In genomic region chr5:58938568-58939424, GRCh38 we compare ENCODE assay signal across 23 cellular contexts.
DNase-seq lines count a peak whose midpoint lies in the region; ATAC-seq and TF ChIP-seq lines count a peak whose summit lies in the region.
"Had no signal": no experiment of that assay in that cellular context is flagged by ENCODE, and none has a peak within 500 bp of the region (broad histone marks: within the 10 kb centered on the region; RNA-seq: fewer than 3 reads in every experiment).

No MANE protein-coding gene starts in this region.

- TF ChIP-seq CTCF in GM23338 (conservative IDR thresholded peaks at IDR 0.05; ENCODE audit: low read depth in 2 of 2) = no peak
- TF ChIP-seq CTCF in neural crest cell (conservative IDR thresholded peaks at IDR 0.05) = no peak
- TF ChIP-seq CTCF in foreskin keratinocyte (conservative IDR thresholded peaks at IDR 0.05) = no peak

- no peak overlapping the region for H3K27ac ChIP-seq in GM23338 (ENCODE audit: low read depth)
- no peak overlapping the region for H3K27ac ChIP-seq in foreskin keratinocyte
- H3K27ac ChIP-seq: 22Rv1, SJSA1 had no signal

- H3K4me1 Mint-ChIP-seq in activated CD4-positive, alpha-beta T cell treated with anti-CD3 and anti-CD28 coated beads for 36 hours = peaks cover 30% of the 10 kb centered on the region
- H3K4me1 Mint-ChIP-seq in GM23338 (no peaks in the 10 kb centered on the region; the same call in 2 of the 3 replicates), neural crest cell (peaks cover 18% of the 10 kb centered on the region)
- peaks cover 13% of the 10 kb centered on the region for H3K4me1 Mint-ChIP-seq in T-helper 1 cell treated with Interleukin-12 subunit alpha and Interleukin-12 subunit beta and Interleukin-4 antibody, amounts not matched to agents 30 μg/mL and 1 μg/mL, for 36 hours (ENCODE audit: low read depth)
- peaks cover 7 to 13% (median 10%) of the 10 kb centered on the region in 4 donors for H3K4me1 Mint-ChIP-seq in naive thymus-derived CD8-positive, alpha-beta T cell

- no peaks in the 10 kb centered on the region for H3K79me2 ChIP-seq in GM23338 (replicated peaks; ENCODE audit: insufficient read depth)

- H4K20me1 ChIP-seq in GM23338 (replicated peaks; ENCODE audit: insufficient read depth) = no peaks in the 10 kb centered on the region

- intact Hi-C loops in activated CD4-positive, alpha-beta T cell treated with anti-CD3 and anti-CD28 coated beads for 36 hours (cut with DNase I, micrococcal nuclease) = no loop called here

- H3K4me1 ChIP-seq in GM23338 (ENCODE audit: insufficient read depth) (no peaks in the 10 kb centered on the region), foreskin keratinocyte (no peaks in the 10 kb centered on the region)
- H3K4me1 ChIP-seq: SJSA1 had no signal

- CTCF ChIA-PET in activated CD4-positive, alpha-beta T cell treated with anti-CD3 and anti-CD28 coated beads for 36 hours (lab: Charles Lee) = interaction anchor here (0.7 kb wide), 1 partner anchor 53 kb away, joined by 3 read pairs; no protein-coding TSS in a partner anchor

- no peaks in the 10 kb centered on the region for H3K27me3 ChIP-seq in GM23338 (ENCODE audit: insufficient read depth)
- H3K27me3 ChIP-seq in foreskin keratinocyte = no peaks in the 10 kb centered on the region
- H3K27me3 ChIP-seq: SJSA1 had no signal

- H3K27me3 Mint-ChIP-seq in activated CD4-positive, alpha-beta T cell treated with anti-CD3 and anti-CD28 coated beads for 36 hours = peaks cover 2% of the 10 kb centered on the region
- peaks cover 8% of the 10 kb centered on the region for H3K27me3 Mint-ChIP-seq in GM23338 (ENCODE audit: insufficient read depth, low read depth, poor library complexity)
- no peaks in the 10 kb centered on the region for H3K27me3 Mint-ChIP-seq in T-helper 1 cell treated with Interleukin-12 subunit alpha and Interleukin-12 subunit beta and Interleukin-4 antibody, amounts not matched to agents 30 μg/mL and 1 μg/mL, for 36 hours (ENCODE audit: low read depth)
- H3K27me3 Mint-ChIP-seq in neural crest cell (ENCODE audit: low read depth) = no peaks in the 10 kb centered on the region
- H3K27me3 Mint-ChIP-seq in naive thymus-derived CD8-positive, alpha-beta T cell = peaks cover 0 to 4% (median 2%) of the 10 kb centered on the region in 5 donors

- H3K4me3 ChIP-seq in GM23338 = no peak overlapping the region
- H3K4me3 ChIP-seq: SJSA1 had no signal

- POLR2A ChIA-PET in activated CD4-positive, alpha-beta T cell treated with anti-CD3 and anti-CD28 coated beads for 36 hours (lab: Charles Lee) = interaction anchor here (0.8 kb wide), 1 partner anchor 13 kb away, joined by 3 read pairs; no protein-coding TSS in a partner anchor
- POLR2A ChIA-PET in naive thymus-derived CD8-positive, alpha-beta T cell (lab: Charles Lee) = no interaction called here

- peaks cover 6% of the 10 kb centered on the region; the same call in 1 of the 2 replicates for H3K9me2 ChIP-seq in GM23338 (ENCODE audit: insufficient read depth)

- no peak for DNase-seq in activated CD4-positive, alpha-beta T cell treated with anti-CD3 and anti-CD28 coated beads for 36 hours
- DNase-seq in activated CD4-positive, alpha-beta T cell treated with anti-CD3 and anti-CD28 coated beads, Interleukin-2, amount 50 U/mL, for 48 hours = no peak
- DNase-seq in GM23338 (ENCODE audit: low spot score) (no peak), neural crest cell (ENCODE audit: low read depth, low spot score) (no peak), foreskin keratinocyte (no peak), nucleus accumbens (lab: John Stamatoyannopoulos, UW) (no peak)
- DNase-seq in naive thymus-derived CD8-positive, alpha-beta T cell = no peak
- DNase-seq: ACHN; C1 segment of cervical spinal cord; CD8-positive, alpha-beta T cell; DMS153; H9; KG1; NCI-H1092 treated with DMSO at 0.1 percent for 48 hours; NCI-H146; NCI-H2029; NCI-H2227 treated with DMSO at 0.1 percent for 48 hours; NCI-H510A; NCI-H748 treated with DMSO at 0.1 percent for 48 hours had no signal

- H3K36me3 Mint-ChIP-seq in activated CD4-positive, alpha-beta T cell treated with anti-CD3 and anti-CD28 coated beads for 36 hours (ENCODE audit: low read depth) = peaks cover 2% of the 10 kb centered on the region
- H3K36me3 Mint-ChIP-seq in GM23338 (ENCODE audit: low read depth) = peaks cover 5% of the 10 kb centered on the region; the same call in 1 of the 3 replicates
- H3K36me3 Mint-ChIP-seq in T-helper 1 cell treated with Interleukin-12 subunit alpha and Interleukin-12 subunit beta and Interleukin-4 antibody, amounts not matched to agents 30 μg/mL and 1 μg/mL, for 36 hours (ENCODE audit: low read depth) = no peaks in the 10 kb centered on the region
- peaks cover 5% of the 10 kb centered on the region for H3K36me3 Mint-ChIP-seq in neural crest cell (ENCODE audit: low read depth)
- peaks cover 0 to 9% (median 6%) of the 10 kb centered on the region in 3 donors for H3K36me3 Mint-ChIP-seq in naive thymus-derived CD8-positive, alpha-beta T cell
- H3K36me3 Mint-ChIP-seq: CD8-positive, alpha-beta T cell had no signal

- H3K27ac Mint-ChIP-seq in activated CD4-positive, alpha-beta T cell treated with anti-CD3 and anti-CD28 coated beads for 36 hours = no peak overlapping the region
- no peak overlapping the region for H3K27ac Mint-ChIP-seq in GM23338
- H3K27ac Mint-ChIP-seq in T-helper 1 cell treated with Interleukin-12 subunit alpha and Interleukin-12 subunit beta and Interleukin-4 antibody, amounts not matched to agents 30 μg/mL and 1 μg/mL, for 36 hours = peak overlapping the region; percentile 23
- H3K27ac Mint-ChIP-seq in neural crest cell (ENCODE audit: unreplicated experiment) = peak overlapping the region; percentile 5
- no peak overlapping the region for H3K27ac Mint-ChIP-seq in naive thymus-derived CD8-positive, alpha-beta T cell
- H3K27ac Mint-ChIP-seq: CD8-positive, alpha-beta T cell; H9 had no signal

- no peak overlapping the region for H3K4me2 ChIP-seq in GM23338

- 0 out of 2 replicates have a peak overlapping the region, but pooled peaks have one; percentile 66 for H2AFZ ChIP-seq in GM23338

- no peaks in the 10 kb centered on the region for H3F3A ChIP-seq in GM23338 (replicated peaks; ENCODE audit: low read depth)

- H3K9me3 Mint-ChIP-seq in activated CD4-positive, alpha-beta T cell treated with anti-CD3 and anti-CD28 coated beads for 36 hours (ENCODE audit: low read depth) = peaks cover 4% of the 10 kb centered on the region
- H3K9me3 Mint-ChIP-seq in GM23338 (peaks cover 5% of the 10 kb centered on the region), neural crest cell (peaks cover 16% of the 10 kb centered on the region)
- H3K9me3 Mint-ChIP-seq in T-helper 1 cell treated with Interleukin-12 subunit alpha and Interleukin-12 subunit beta and Interleukin-4 antibody, amounts not matched to agents 30 μg/mL and 1 μg/mL, for 36 hours = no peaks in the 10 kb centered on the region
- H3K9me3 Mint-ChIP-seq in naive thymus-derived CD8-positive, alpha-beta T cell = peaks cover 0 to 4% (median 0%) of the 10 kb centered on the region in 9 donors
- H3K9me3 Mint-ChIP-seq: CD8-positive, alpha-beta T cell had no signal

- H3K36me3 ChIP-seq in GM23338 (ENCODE audit: insufficient read depth) = peaks cover 5% of the 10 kb centered on the region; the same call in 1 of the 2 replicates
- H3K36me3 ChIP-seq: SJSA1 had no signal

- ATAC-seq in activated CD4-positive, alpha-beta T cell treated with anti-CD3 and anti-CD28 coated beads for 36 hours = peak; percentile 38
- no peak for ATAC-seq in GM23338
- no peak for ATAC-seq in naive thymus-derived CD8-positive, alpha-beta T cell
- ATAC-seq in foreskin keratinocyte = no peak
- ATAC-seq: CD8-positive, alpha-beta T cell; Right ventricle myocardium inferior had no signal

- H3K4me3 Mint-ChIP-seq in activated CD4-positive, alpha-beta T cell treated with anti-CD3 and anti-CD28 coated beads for 36 hours = no peak overlapping the region
- H3K4me3 Mint-ChIP-seq in GM23338 (no peak overlapping the region), neural crest cell (no peak overlapping the region)
- H3K4me3 Mint-ChIP-seq in T-helper 1 cell treated with Interleukin-12 subunit alpha and Interleukin-12 subunit beta and Interleukin-4 antibody, amounts not matched to agents 30 μg/mL and 1 μg/mL, for 36 hours = no peak overlapping the region
- H3K4me3 Mint-ChIP-seq in naive thymus-derived CD8-positive, alpha-beta T cell = no peak overlapping the region
- H3K4me3 Mint-ChIP-seq: CD8-positive, alpha-beta T cell; H9 had no signal

TF ChIP-seq in GM23338, 12 proteins besides CTCF, POLR2A, EP300 and RAD21:
- TF ChIP-seq CREB1 (CRISPR knock-in tag; IDR thresholded peaks at IDR 0.05; ENCODE audit: low read depth) (no peak), STAT1 (IDR thresholded peaks at IDR 0.05; ENCODE audit: unreplicated experiment) (no peak)

Comparison
In these comparisons a context has a peak if more than half of its experiments do, and no peak if none do; other contexts are left out.
1. H3K27ac Mint-ChIP-seq: peak in T-helper 1 cell treated with Interleukin-12 subunit alpha and Interleukin-12 subunit beta and Interleukin-4 antibody, amounts not matched to agents 30 μg/mL and 1 μg/mL, for 36 hours (single experiment) and neural crest cell (single experiment); none in activated CD4-positive, alpha-beta T cell treated with anti-CD3 and anti-CD28 coated beads for 36 hours (single experiment), GM23338 (single experiment) and naive thymus-derived CD8-positive, alpha-beta T cell (0 of 10).